ENCODE assay signal across 13 cellular contexts in genomic region chr3:74692-75243, GRCh38.
"Had no signal": no experiment of that assay in that cellular context is flagged by ENCODE, and none has a peak within 500 bp of the region (broad histone marks: within the 10 kb centered on the region; RNA-seq: fewer than 3 reads in every experiment).

No MANE protein-coding gene starts in this region.

- ATAC-seq: activated CD8-positive, alpha-beta T cell treated with anti-CD3 and anti-CD28 coated beads for 36 hours; effector memory CD8-positive, alpha-beta T cell; left colon; stimulated activated effector memory CD8-positive, alpha-beta T cell treated with anti-CD3 and anti-CD28 coated beads, Interleukin-12 subunit alpha, Interleukin-12 subunit beta, amount 100 ng/mL, for 72 hours had no signal

- DNase-seq: activated CD8-positive, alpha-beta memory T cell treated with anti-CD3 and anti-CD28 coated beads, Interleukin-2, amount 50 U/mL, for 48 hours; activated CD8-positive, alpha-beta T cell treated with anti-CD3 and anti-CD28 coated beads for 36 hours; activated naive CD4-positive, alpha-beta T cell treated with Interleukin-2 at 50 U/mL for 16 hours; effector memory CD8-positive, alpha-beta T cell; left colon; mesenchymal stem cell; retina; SW 1271; trophoblast cell had no signal

- H3K4me1 ChIP-seq: SJSA1 had no signal

- H3K27me3 ChIP-seq: SJSA1 had no signal

- H3K9me3 ChIP-seq: SJSA1 had no signal

- H3K4me2 ChIP-seq: smooth muscle cell had no signal

- H3K4me3 ChIP-seq: SJSA1, smooth muscle cell had no signal

- H3K27ac ChIP-seq: epithelial cell of prostate, SJSA1 had no signal

- H3K36me3 ChIP-seq: SJSA1 had no signal
